ENCODE assay signal across 1 cellular context in genomic region chr4:108007984-108008383, GRCh38.
TF ChIP-seq lines count a peak whose summit lies in the region.

No MANE protein-coding gene starts in this region.

TF ChIP-seq in HepG2, 621 proteins besides CTCF, POLR2A, EP300 and RAD21 (continued from another document):
- TF ChIP-seq ATF4 (CRISPR knock-in tag; IDR thresholded peaks at IDR 0.05) (no peak), TEAD3 (CRISPR knock-in tag; optimal IDR thresholded peaks at IDR 0.05; ENCODE audit: borderline replicate concordance) (no peak), ZSCAN29 (CRISPR knock-in tag; conservative IDR thresholded peaks at IDR 0.05) (no peak), PBX3 (CRISPR knock-in tag; IDR thresholded peaks at IDR 0.05; ENCODE audit: borderline replicate concordance) (no peak), KLF9 (CRISPR knock-in tag; IDR thresholded peaks at IDR 0.05; ENCODE audit: low read depth) (no peak), ZBTB4 (CRISPR knock-in tag; IDR thresholded peaks at IDR 0.05; ENCODE audit: borderline replicate concordance) (no peak), ZNF3 (CRISPR knock-in tag; IDR thresholded peaks at IDR 0.05) (no peak), ADNP (CRISPR knock-in tag; IDR thresholded peaks at IDR 0.05) (no peak), EHMT2 (IDR thresholded peaks at IDR 0.05; ENCODE audit: borderline replicate concordance, low read depth, low read length) (no peak), NFRKB (IDR thresholded peaks at IDR 0.05) (no peak), ZNF263 (CRISPR knock-in tag; IDR thresholded peaks at IDR 0.05) (no peak)
